ENCODE assay signal across 1 cellular context in the genomic region with DNA sequence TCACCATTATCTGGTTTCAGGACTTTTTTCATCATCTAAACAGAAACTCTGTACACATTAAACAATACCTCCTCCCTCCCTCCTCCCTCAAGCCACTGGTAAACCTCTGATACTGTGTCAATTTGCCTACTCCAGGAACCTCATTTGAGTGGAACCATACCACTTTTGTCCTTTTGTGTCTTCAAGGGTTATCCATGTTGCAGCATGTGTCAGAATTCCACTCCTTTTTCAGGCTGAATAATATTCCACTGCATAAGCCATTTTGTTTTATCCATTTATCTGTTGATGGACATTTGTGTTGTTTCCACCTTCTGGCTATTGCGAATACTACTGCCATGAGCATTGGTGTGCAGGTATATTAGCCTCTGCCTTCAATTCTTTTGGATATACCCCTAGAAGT.
"Had no signal": no experiment of that assay in that cellular context is flagged by ENCODE, and none has a peak within 500 bp of the region (broad histone marks: within the 10 kb centered on the region; RNA-seq: fewer than 3 reads in every experiment).

No MANE protein-coding gene starts in this region.

- H3K4me3 ChIP-seq: GM12878 had no signal

- ATAC-seq: GM12878 had no signal
